ENCODE assay signal across 11 cellular contexts in genomic region chr10:44385423-44385725, GRCh38. TPM values are rescaled to one million over a fixed set of nuclear protein-coding genes. Genes with fewer than 3 reads are reported as not detected.
DNase-seq lines count a peak whose midpoint lies in the region; ATAC-seq and FAIRE-seq lines count a peak whose summit lies in the region.
"Had no signal": no experiment of that assay in that cellular context is flagged by ENCODE, and none has a peak within 500 bp of the region (broad histone marks: within the 10 kb centered on the region; RNA-seq: fewer than 3 reads in every experiment).

No MANE protein-coding gene starts in this region.

- CTCF ChIA-PET in activated naive CD4-positive, alpha-beta T cell treated with anti-CD3 and anti-CD28 coated beads, Interleukin-2, amount 10 ng/mL, durations not matched to agents 7 days and 5 days (lab: Charles Lee) = interaction anchor here (0.8 to 2.1 kb wide), 3 partner anchors 472 to 713 kb away, joined by 3 to 8 read pairs (median 4); no protein-coding TSS in a partner anchor

- in situ Hi-C loops in GM23248 (cut with MboI) = loop anchor here (10.0 kb wide), 3 partner anchors 201 to 469 kb away; no protein-coding TSS in a partner anchor

- H3K36me3 ChIP-seq in GM23248 (ENCODE audit: low read depth) (no peaks in the 10 kb centered on the region), iPS-18a (ENCODE audit: control insufficient read depth, low read depth, low read length) (peaks cover under 1% of the 10 kb centered on the region), small intestine (ENCODE audit: control insufficient read depth in 2 of 2, insufficient read depth in 2 of 2, low read length in 2 of 2) (no peaks in the 10 kb centered on the region)

- no peaks in the 10 kb centered on the region for H4K20me1 ChIP-seq in GM23248 (ENCODE audit: insufficient read depth)

- peaks cover 11% of the 10 kb centered on the region for H3K4me1 ChIP-seq in GM23248 (ENCODE audit: insufficient read depth)
- peaks cover 39% of the 10 kb centered on the region for H3K4me1 ChIP-seq in iPS-18a (ENCODE audit: control insufficient read depth, low read depth, low read length)
- H3K4me1 ChIP-seq in small intestine (ENCODE audit: control insufficient read depth in 2 of 2, insufficient read depth in 1 of 2, low read depth in 1 of 2, low read length in 1 of 2) = no peaks in the 10 kb centered on the region

- peak overlapping the region; percentile 77 for H3K4me2 ChIP-seq in GM23248 (ENCODE audit: unreplicated experiment)

- DNase-seq in GM23248 = no peak
- no peak for DNase-seq in small intestine
- no peak for DNase-seq in activated naive CD4-positive, alpha-beta T cell treated with anti-CD3 and anti-CD28 coated beads, Interleukin-2, amount 10 ng/mL, durations not matched to agents 7 days and 5 days
- DNase-seq: NCI-H1417; stimulated activated CD4-positive, alpha-beta T cell treated with anti-CD3 and anti-CD28 coated beads, Interleukin-2, amount 100 ng/mL, for 48 hours had no signal

- H3K27ac ChIP-seq in GM23248 (no peak overlapping the region), iPS-18a (ENCODE audit: low read length) (no peak overlapping the region), small intestine (ENCODE audit: low read depth in 1 of 2, low read length in 1 of 2) (peak overlapping the region in 1 of 2 donors; percentile 27)

- no peak for ATAC-seq in activated T-helper 17 cell treated with anti-CD3 and anti-CD28 coated beads, Interleukin-2, amount 50 U/mL, for 72 hours (replicated peaks)
- ATAC-seq in GM18867 (IDR thresholded peaks at IDR 0.05; ENCODE audit: unreplicated experiment) (no peak), GM19035 (IDR thresholded peaks at IDR 0.05; ENCODE audit: unreplicated experiment) (no peak), GM18861 (IDR thresholded peaks at IDR 0.05; ENCODE audit: unreplicated experiment) (no peak)

- H3K9me3 Mint-ChIP-seq in activated T-helper 17 cell treated with anti-CD3 and anti-CD28 coated beads, Interleukin-2, amount 50 U/mL, for 72 hours = no peaks in the 10 kb centered on the region
- no peaks in the 10 kb centered on the region for H3K9me3 Mint-ChIP-seq in activated naive CD4-positive, alpha-beta T cell treated with anti-CD3 and anti-CD28 coated beads, Interleukin-2, amount 10 ng/mL, durations not matched to agents 7 days and 5 days

- peak overlapping the region; percentile 86 for H2AFZ ChIP-seq in GM23248

- no peaks in the 10 kb centered on the region for H3K36me3 Mint-ChIP-seq in activated T-helper 17 cell treated with anti-CD3 and anti-CD28 coated beads, Interleukin-2, amount 50 U/mL, for 72 hours (ENCODE audit: low read depth)
- no peaks in the 10 kb centered on the region for H3K36me3 Mint-ChIP-seq in activated naive CD4-positive, alpha-beta T cell treated with anti-CD3 and anti-CD28 coated beads, Interleukin-2, amount 10 ng/mL, durations not matched to agents 7 days and 5 days

- H3K27me3 ChIP-seq in GM23248 (replicated peaks; ENCODE audit: insufficient read depth) (no peaks in the 10 kb centered on the region), iPS-18a (ENCODE audit: control insufficient read depth, insufficient read depth, low read length) (peaks cover 39% of the 10 kb centered on the region), small intestine (ENCODE audit: control insufficient read depth in 2 of 2, insufficient read depth in 2 of 2, low read length in 2 of 2) (peaks cover 16% of the 10 kb centered on the region in 2 donors)

- H3K9ac ChIP-seq in GM23248 = peak overlapping the region; percentile 67
- H3K9ac ChIP-seq in iPS-18a (ENCODE audit: low read length) = peak overlapping the region; percentile 12

- H3K4me3 Mint-ChIP-seq in activated T-helper 17 cell treated with anti-CD3 and anti-CD28 coated beads, Interleukin-2, amount 50 U/mL, for 72 hours = peak overlapping the region; percentile 22
- no peak overlapping the region for H3K4me3 Mint-ChIP-seq in activated naive CD4-positive, alpha-beta T cell treated with anti-CD3 and anti-CD28 coated beads, Interleukin-2, amount 10 ng/mL, durations not matched to agents 7 days and 5 days

- peaks cover 48% of the 10 kb centered on the region for H3K79me2 ChIP-seq in GM23248 (ENCODE audit: insufficient read depth)

- 1 to 3% methylated on average over 28 of the region's 28 CpGs for WGBS in GM23248 (ENCODE audit: low coverage in 1 of 2, low lambda C conversion rate in 2 of 2, missing lambda C conversion rate in 2 of 2), 2 experiments
- 3 to 12% (median 6%) methylated on average over 21 to 28 of the region's 28 CpGs for WGBS in small intestine, 3 donors

- FAIRE-seq in small intestine (lab: Jason Lieb, UNC) = no peak

- no peaks in the 10 kb centered on the region for H3K9me2 ChIP-seq in GM23248 (ENCODE audit: insufficient read depth)

- no peaks in the 10 kb centered on the region for H3K4me1 Mint-ChIP-seq in activated T-helper 17 cell treated with anti-CD3 and anti-CD28 coated beads, Interleukin-2, amount 50 U/mL, for 72 hours
- H3K4me1 Mint-ChIP-seq in activated naive CD4-positive, alpha-beta T cell treated with anti-CD3 and anti-CD28 coated beads, Interleukin-2, amount 10 ng/mL, durations not matched to agents 7 days and 5 days = peaks cover 5% of the 10 kb centered on the region

- H3F3A ChIP-seq in GM23248 (ENCODE audit: insufficient read depth) = 0 out of 2 replicates have a peak, but pooled peaks cover 9% of the 10 kb centered on the region

- H3K4me3 ChIP-seq in GM23248 (peak overlapping the region; percentile 74), iPS-18a (ENCODE audit: low read length) (peak overlapping the region; percentile 51), small intestine (ENCODE audit: low read depth in 1 of 2, low read length in 2 of 2) (peak overlapping the region; percentile 41 to 46)

- no peak overlapping the region for H3K27ac Mint-ChIP-seq in activated T-helper 17 cell treated with anti-CD3 and anti-CD28 coated beads, Interleukin-2, amount 50 U/mL, for 72 hours
- no peak overlapping the region for H3K27ac Mint-ChIP-seq in activated naive CD4-positive, alpha-beta T cell treated with anti-CD3 and anti-CD28 coated beads, Interleukin-2, amount 10 ng/mL, durations not matched to agents 7 days and 5 days

- no peaks in the 10 kb centered on the region for H3K9me3 ChIP-seq in GM23248 (ENCODE audit: low read depth)
- no peaks in the 10 kb centered on the region for H3K9me3 ChIP-seq in iPS-18a (ENCODE audit: control insufficient read depth, low read depth, low read length)
- no peaks in the 10 kb centered on the region for H3K9me3 ChIP-seq in small intestine (ENCODE audit: control insufficient read depth, low read depth)

- H3K27me3 Mint-ChIP-seq in activated T-helper 17 cell treated with anti-CD3 and anti-CD28 coated beads, Interleukin-2, amount 50 U/mL, for 72 hours = peaks cover 18% of the 10 kb centered on the region
- H3K27me3 Mint-ChIP-seq in activated naive CD4-positive, alpha-beta T cell treated with anti-CD3 and anti-CD28 coated beads, Interleukin-2, amount 10 ng/mL, durations not matched to agents 7 days and 5 days = peaks cover 77% of the 10 kb centered on the region

RNA-seq across cellular contexts. Expression of gene CXCL12, which starts 0.5 kb away (rescaled TPM):
- 341 and 364 TPM in 2 replicates for total RNA-seq in GM23248 (2014; rRNA removed; shearing (Covaris generic))
- polyA plus RNA-seq in GM23248 (2016; fragmentation: Nextera tagmentation; extraction: Ambion mirVana) (609 and 636 TPM in 2 replicates), small intestine (10 to 100 TPM in 1 of 3 donors, 1 to 10 TPM in 1, under 1 TPM in 1; 0.67 to 32.4 (median 8.9) TPM)
- total RNA-seq in activated T-helper 17 cell treated with anti-CD3 and anti-CD28 coated beads, Interleukin-2, amount 50 U/mL, for 72 hours = under 1 TPM in 1 of 2 donors, not detected in 1; 0.35 TPM
- total RNA-seq: activated CD8-positive, alpha-beta memory T cell treated with anti-CD3 and anti-CD28 coated beads for 36 hours had no signal

Comparison
In these comparisons a context has a peak if more than half of its experiments do, and no peak if none do; other contexts are left out.
1. RNA of gene CXCL12, which starts 0.5 kb away (total RNA-seq): 341 to 364 TPM in GM23248; 0.35 TPM in activated T-helper 17 cell treated with anti-CD3 and anti-CD28 coated beads, Interleukin-2, amount 50 U/mL, for 72 hours; every median in the first group is over 100 times any median in the second.
2. Peak in every context shown above with its lines, with median percentiles within 50 percentile points of each other: H3K4me3 ChIP-seq.